In the genomic region with DNA sequence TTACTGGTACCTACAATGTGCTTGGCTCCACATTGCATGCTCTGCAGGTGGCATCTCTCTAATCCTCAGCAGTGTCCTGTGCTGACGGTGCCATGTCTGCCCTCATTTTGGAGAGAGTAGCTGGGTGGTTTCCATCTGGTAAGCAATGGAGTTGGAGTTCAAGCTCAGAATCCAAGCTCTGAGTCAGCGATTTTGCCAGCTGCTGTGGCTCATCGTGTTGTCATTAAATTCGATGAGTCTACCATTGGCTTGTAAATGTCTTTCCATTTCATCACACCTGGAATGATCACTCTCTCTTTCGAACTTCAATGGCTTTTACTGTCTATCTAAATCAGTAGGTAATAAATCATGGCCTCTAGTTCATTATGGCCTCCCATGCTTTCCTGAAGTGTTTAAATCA, we compare ENCODE assay signal across 16 cellular contexts.
"Had no signal": no experiment of that assay in that cellular context is flagged by ENCODE, and none has a peak within 500 bp of the region (broad histone marks: within the 10 kb centered on the region; RNA-seq: fewer than 3 reads in every experiment).

No MANE protein-coding gene starts in this region.

- DNase-seq: activated CD4-positive, alpha-beta memory T cell treated with anti-CD3 and anti-CD28 coated beads, Interleukin-2, amount 10 ng/mL, durations not matched to agents 7 days and 5 days; activated CD4-positive, alpha-beta T cell treated with anti-CD3 and anti-CD28 coated beads for 36 hours; activated gamma-delta T cell; activated T-cell treated with anti-CD3 and anti-CD28 coated beads, Interleukin-2, amount 50 U/mL, for 48 hours; cerebellar nuclear complex; endodermal cell; foreskin melanocyte; heart left ventricle; mucosa of descending colon; occipital lobe; right cardiac atrium; tibial artery; WERI-Rb-1 had no signal

- H3K36me3 ChIP-seq: heart left ventricle, tibial artery, WERI-Rb-1 had no signal

- H3K9me3 ChIP-seq: mucosa of descending colon, tibial artery had no signal

- H3K4me1 ChIP-seq: heart left ventricle, tibial artery had no signal

- H3K4me3 ChIP-seq: heart left ventricle, mucosa of descending colon, tibial artery had no signal

- H3K27ac ChIP-seq: heart left ventricle, tibial artery, WERI-Rb-1 had no signal

- H3K27me3 ChIP-seq: heart left ventricle, tibial artery had no signal

- ATAC-seq: activated CD4-positive, alpha-beta T cell treated with anti-CD3 and anti-CD28 coated beads for 36 hours; heart left ventricle; left lobe of liver; mucosa of descending colon; natural killer cell treated with Interleukin-12 subunit alpha and Interleukin-12 subunit beta and Interleukin-15 and Interleukin-18, amount 100 ng/mL, for 72 hours; right cardiac atrium; stimulated activated effector memory CD8-positive, alpha-beta T cell treated with anti-CD3 and anti-CD28 coated beads, Interleukin-12 subunit alpha, Interleukin-12 subunit beta, amount 100 ng/mL, for 72 hours had no signal
